In genomic region chr10:17025444-17026295, GRCh38 we compare ENCODE assay signal across 1 cellular context.
TF ChIP-seq lines count a peak whose summit lies in the region.

No MANE protein-coding gene starts in this region.

TF ChIP-seq in SK-N-SH, 30 proteins besides CTCF, POLR2A, EP300 and RAD21 (continued from another document):
- TF ChIP-seq ZBTB33 (IDR thresholded peaks at IDR 0.05; ENCODE audit: borderline replicate concordance, low read depth) = 0 out of 2 replicates have a peak, but pooled peaks have one; percentile 19
- no peak for TF ChIP-seq TAF1 (IDR thresholded peaks at IDR 0.05; ENCODE audit: borderline replicate concordance, low read depth, low read length)
- TF ChIP-seq FOSL2 (IDR thresholded peaks at IDR 0.05; ENCODE audit: borderline replicate concordance, low read depth) = peak; percentile 80
- TF ChIP-seq NFIC (IDR thresholded peaks at IDR 0.05; ENCODE audit: borderline replicate concordance) = peak; percentile 89
- TF ChIP-seq RFX5 (IDR thresholded peaks at IDR 0.05; ENCODE audit: low read length) = peak; percentile 90
- TF ChIP-seq FOXM1 (IDR thresholded peaks at IDR 0.05; ENCODE audit: low read depth) = peak; percentile 91
- no peak for TF ChIP-seq SIN3A (IDR thresholded peaks at IDR 0.05; ENCODE audit: borderline replicate concordance, low read depth, low read length)
- TF ChIP-seq ELF1 (IDR thresholded peaks at IDR 0.05) = no peak
- TF ChIP-seq IRF3 (IDR thresholded peaks at IDR 0.05; ENCODE audit: low read depth, low read length) = no peak
- TF ChIP-seq MEF2A (IDR thresholded peaks at IDR 0.05; ENCODE audit: borderline replicate concordance, low read depth) = peak; percentile 93
